27 cellular contexts compared by ENCODE assay signal in genomic region chr3:51190827-51191226, GRCh38.
"Had no signal": no experiment of that assay in that cellular context is flagged by ENCODE, and none has a peak within 500 bp of the region (broad histone marks: within the 10 kb centered on the region; RNA-seq: fewer than 3 reads in every experiment).

No MANE protein-coding gene starts in this region.

- H3K27ac ChIP-seq: parathyroid adenoma, psoas muscle, right lobe of liver, tibial nerve, upper lobe of left lung had no signal

- H3K4me1 Mint-ChIP-seq: immature natural killer cell; neural crest cell; stimulated activated memory B cell treated with anti-CD40 and anti-IgM and Interleukin-4, amounts not matched to agents 10 μg/mL and 1 μg/mL and 100 μg/mL, for 72 hours had no signal

- H3K36me3 ChIP-seq: heart left ventricle, right lobe of liver, tibial nerve, upper lobe of left lung had no signal

- H3K9me3 ChIP-seq: mucosa of descending colon, psoas muscle, right lobe of liver, upper lobe of left lung had no signal

- ATAC-seq: left colon; mucosa of descending colon; naive thymus-derived CD4-positive, alpha-beta T cell; psoas muscle; right lobe of liver; stimulated activated memory B cell treated with anti-CD40 and anti-IgM and Interleukin-4, amounts not matched to agents 10 μg/mL and 1 μg/mL and 100 μg/mL, for 72 hours; stimulated activated naive CD8-positive, alpha-beta T cell treated with anti-CD3 and anti-CD28 coated beads, Interleukin-15, amount 100 ng/mL, for 72 hours had no signal

- H3K27ac Mint-ChIP-seq: natural killer cell treated with Interleukin-12 subunit alpha and Interleukin-12 subunit beta and Interleukin-15 and Interleukin-18, amount 100 ng/mL, for 72 hours; stimulated activated memory B cell treated with anti-CD40 and anti-IgM and Interleukin-4, amounts not matched to agents 10 μg/mL and 1 μg/mL and 100 μg/mL, for 72 hours had no signal

- H3K4me3 ChIP-seq: heart left ventricle, lung, mucosa of descending colon, psoas muscle, right lobe of liver, smooth muscle cell, tibial nerve, upper lobe of left lung had no signal

- H3K27me3 Mint-ChIP-seq: stimulated activated naive CD8-positive, alpha-beta T cell treated with anti-CD3 and anti-CD28 coated beads, Interleukin-15, amount 100 ng/mL, for 72 hours had no signal

- H3K27me3 ChIP-seq: heart left ventricle, right lobe of liver, tibial nerve, upper lobe of left lung had no signal

- H3K4me1 ChIP-seq: parathyroid adenoma, psoas muscle, right lobe of liver, tibial nerve, upper lobe of left lung had no signal

- DNase-seq: hypothalamus; kidney; left colon; mesendoderm; midbrain; mucosa of descending colon; nucleus accumbens; psoas muscle; right lobe of liver; stimulated activated CD4-positive, alpha-beta T cell treated with anti-CD3 and anti-CD28 coated beads, Interleukin-1b, Interleukin-23, amount 100 ng/mL, for 48 hours; stimulated activated CD4-positive, alpha-beta T cell treated with anti-CD3 and anti-CD28 coated beads, Interleukin-2, amount 100 ng/mL, for 48 hours; stimulated activated CD4-positive, alpha-beta T cell treated with anti-CD3 and anti-CD28 coated beads, Interleukin-4, amount 100 ng/mL, for 4 hours; stimulated activated CD8-positive, alpha-beta memory T cell treated with anti-CD3 and anti-CD28 coated beads, Interleukin-4, amount 100 ng/mL, for 48 hours; stimulated activated naive CD4-positive, alpha-beta T cell treated with Interleukin-2 at 50 U/mL for 16 hours; stimulated activated naive CD8-positive, alpha-beta T cell treated with anti-CD3 and anti-CD28 coated beads, Interleukin-15, amount 100 ng/mL, for 72 hours; substantia nigra; upper lobe of left lung had no signal

- H3K4me3 Mint-ChIP-seq: immature natural killer cell; natural killer cell treated with Interleukin-12 subunit alpha and Interleukin-12 subunit beta and Interleukin-15 and Interleukin-18, amount 100 ng/mL, for 72 hours; neural crest cell; stimulated activated memory B cell treated with anti-CD40 and anti-IgM and Interleukin-4, amounts not matched to agents 10 μg/mL and 1 μg/mL and 100 μg/mL, for 72 hours; stimulated activated naive CD8-positive, alpha-beta T cell treated with anti-CD3 and anti-CD28 coated beads, Interleukin-15, amount 100 ng/mL, for 72 hours had no signal
